Comparison of ENCODE assay signal across 8 cellular contexts in the genomic region with DNA sequence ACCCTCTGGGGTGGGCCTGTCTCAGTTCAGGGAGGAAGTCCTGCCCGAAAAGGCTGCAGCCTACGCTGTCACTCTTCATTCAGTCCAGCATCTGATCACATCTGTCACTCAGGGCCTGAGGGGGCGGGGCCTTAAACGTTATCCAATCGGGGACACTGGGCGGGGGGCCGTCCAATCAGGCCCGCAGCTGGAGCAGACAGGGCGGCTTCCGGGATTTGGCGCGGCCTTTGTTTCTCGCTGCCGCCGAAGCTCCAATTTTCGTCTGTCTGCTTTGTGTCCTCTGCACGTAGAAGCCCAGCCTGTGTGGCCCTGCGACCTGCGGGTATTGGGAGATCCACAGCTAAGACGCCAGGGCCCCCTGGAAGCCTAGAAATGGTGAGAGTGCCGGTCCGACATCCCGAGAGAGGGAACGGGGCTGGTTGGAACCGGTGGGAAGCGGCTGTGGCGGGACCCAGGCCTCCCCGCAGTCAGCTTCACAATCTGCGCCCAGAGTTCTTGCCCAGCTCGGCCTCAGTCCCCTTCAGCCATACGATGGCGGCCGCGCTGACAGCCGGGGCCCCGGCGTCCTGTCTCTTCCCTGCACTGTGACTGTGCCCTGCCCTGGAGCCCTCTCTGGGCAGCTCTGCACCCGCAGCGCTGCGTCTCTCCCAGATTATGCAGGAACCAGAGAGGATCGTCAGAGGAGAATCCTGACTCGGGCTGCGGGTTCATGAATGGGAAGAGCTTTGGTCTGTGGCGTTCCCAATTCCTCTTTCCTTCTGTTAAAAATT. TPM values are rescaled to one million over a fixed set of nuclear protein-coding genes. Genes with fewer than 3 reads are reported as not detected.
DNase-seq lines count a peak whose midpoint lies in the region; ATAC-seq, FAIRE-seq and TF ChIP-seq lines count a peak whose summit lies in the region.

A gene (plus strand): TSS at position 224 of the 770 bp plus-strand sequence. CDS start 149 bp downstream, at position 373.

- peaks cover 4% of the 10 kb centered on the region for H3K36me3 ChIP-seq in A673 (ENCODE audit: insufficient read depth, low read length, poor library complexity, severe bottlenecking)
- H3K36me3 ChIP-seq in bronchial epithelial cell (ENCODE audit: control insufficient read depth, insufficient read depth, low read length) = no peaks in the 10 kb centered on the region
- H3K36me3 ChIP-seq in smooth muscle cell (ENCODE audit: low read depth) = no peaks in the 10 kb centered on the region

- H3K4me3 ChIP-seq in A673 (ENCODE audit: low read depth, low read length, poor library complexity, severe bottlenecking) (peak within 1 kb of the TSS; percentile 56), bronchial epithelial cell (ENCODE audit: low read depth, low read length) (peak within 1 kb of the TSS; percentile 72), smooth muscle cell (peak within 1 kb of the TSS; percentile 83)

- H4K20me1 ChIP-seq in smooth muscle cell (ENCODE audit: low read depth) = no peaks in the 10 kb centered on the region

- H3K9ac ChIP-seq in smooth muscle cell (ENCODE audit: low read depth) = peak within 1 kb of the TSS; percentile 63

- POLR2A ChIA-PET in A673 (lab: Charles Lee; ENCODE audit: low non-redundant PET) = interaction anchor here (0.6 kb wide), 1 partner anchor 278 kb away, joined by 10 read pairs; a partner anchor contains a TSS

- H3K9me3 ChIP-seq in A673 (ENCODE audit: low read depth, low read length, poor library complexity, severe bottlenecking) (peaks cover 15% of the 10 kb centered on the region), smooth muscle cell (replicated peaks; ENCODE audit: low read depth) (no peaks in the 10 kb centered on the region)

- H3K4me1 ChIP-seq in A673 (ENCODE audit: insufficient read depth, low read length, poor library complexity, severe bottlenecking) (no peaks in the 10 kb centered on the region), smooth muscle cell (ENCODE audit: low read depth) (peaks cover 13% of the 10 kb centered on the region)

- peak within 1 kb of the TSS; percentile 95 for H3K4me2 ChIP-seq in smooth muscle cell

- BruUV-seq in A673 (replicated peaks; lab: Mats Ljungman, UMichigan) = no TSS peak

- H3K27me3 ChIP-seq in A673 (replicated peaks; ENCODE audit: insufficient read depth, low read depth, low read length, poor library complexity) = no peaks in the 10 kb centered on the region
- H3K27me3 ChIP-seq in bronchial epithelial cell (ENCODE audit: control insufficient read depth, insufficient read depth, low read length) = no peaks in the 10 kb centered on the region
- no peaks in the 10 kb centered on the region for H3K27me3 ChIP-seq in smooth muscle cell (ENCODE audit: low read depth)

- H3F3A ChIP-seq in smooth muscle cell (ENCODE audit: low read depth) = no peaks in the 10 kb centered on the region

- DNase-seq in A673 (ENCODE audit: low spot score) = peak; percentile 65
- DNase-seq in KG1 (lab: John Stamatoyannopoulos, UW) = peak; percentile 72
- peak; percentile 9 for DNase-seq in T-helper 22 cell (ENCODE audit: low read depth)
- DNase-seq in bronchial epithelial cell (ENCODE audit: low read depth) = peak; percentile 51
- DNase-seq in inferior parietal cortex (ENCODE audit: extremely low spot score) = peak; percentile 8
- DNase-seq in smooth muscle cell (lab: John Stamatoyannopoulos, UW; ENCODE audit: unreplicated experiment) = peak; percentile 44
- no peak for DNase-seq in NCI-H226

- intact Hi-C loops in A673 (cut with micrococcal nuclease; ENCODE audit: unreplicated experiment) = no loop called here

- FAIRE-seq in bronchial epithelial cell (lab: Jason Lieb, UNC) = no peak

- TF ChIP-seq CTCF in A673 (conservative IDR thresholded peaks at IDR 0.05; ENCODE audit: low read depth, low read length) (no peak), bronchial epithelial cell (IDR thresholded peaks at IDR 0.05; ENCODE audit: insufficient read depth, low read length, severe bottlenecking) (no peak), smooth muscle cell (IDR thresholded peaks at IDR 0.05; ENCODE audit: borderline replicate concordance, insufficient read depth, poor library complexity, severe bottlenecking) (no peak)

- WGBS in smooth muscle cell (ENCODE audit: low lambda C conversion rate) = 1% methylated on average over 39 of the region's 44 CpGs

- H3K27ac ChIP-seq in A673 (ENCODE audit: low read depth, low read length, poor library complexity, severe bottlenecking) = peak within 1 kb of the TSS; percentile 66
- H3K27ac ChIP-seq in smooth muscle cell (ENCODE audit: low read depth) = no peak within 1 kb of the TSS

- CTCF ChIA-PET in A673 (lab: Charles Lee) = no interaction called here

- peak within 1 kb of the TSS; percentile 99 for H2AFZ ChIP-seq in smooth muscle cell (ENCODE audit: low read depth)

- peak; percentile 98 for ATAC-seq in GM19397 (IDR thresholded peaks at IDR 0.05; ENCODE audit: unreplicated experiment)

- no peaks in the 10 kb centered on the region for H3K79me2 ChIP-seq in smooth muscle cell (ENCODE audit: low read depth)

RNA-seq across cellular contexts. Expression of the gene that starts here (rescaled TPM):
- total RNA-seq in A673 (2021) (7.6 and 8.7 TPM in 2 replicates), bronchial epithelial cell (under 0.01 and 0.13 TPM in 2 replicates), smooth muscle cell (8.4 and 16.8 TPM in 2 replicates)
- polyA plus RNA-seq in smooth muscle cell = 0.83 and 2.4 TPM in 2 replicates

Comparison
In these comparisons a context has a peak if more than half of its experiments do, and no peak if none do; other contexts are left out.
1. Peak in DNase-seq and H3K4me3 ChIP-seq in bronchial epithelial cell; RNA of the gene not detected or under 1 TPM.